ENCODE assay signal across 21 cellular contexts in genomic region chr12:132389526-132390286, GRCh38.
DNase-seq lines count a peak whose midpoint lies in the region; ATAC-seq and TF ChIP-seq lines count a peak whose summit lies in the region.
"Had no signal": no experiment of that assay in that cellular context is flagged by ENCODE, and none has a peak within 500 bp of the region (broad histone marks: within the 10 kb centered on the region; RNA-seq: fewer than 3 reads in every experiment).

No MANE protein-coding gene starts in this region.

- TF ChIP-seq CTCF in brain (conservative IDR thresholded peaks at IDR 0.05), result no peak

- H3K9ac ChIP-seq in BLaER1 treated with 17β-estradiol and CSF1 and Interleukin-3, amounts not matched to agents 10 nM and 100 nM, result 0 out of 22 replicates have a peak overlapping the region, but pooled peaks of 1 of the 11 experiments have one; percentile 9

- intact Hi-C loops in sciatic nerve (cut with DNase I), result no loop called here

- no peaks in the 10 kb centered on the region for H3K9me3 ChIP-seq in BLaER1 treated with 17β-estradiol and CSF1 and Interleukin-3, amounts not matched to agents 10 nM and 100 nM (replicated peaks in 1 of 11)
- H3K9me3 ChIP-seq: Caco-2 had no signal

- H3K36me3 ChIP-seq in BLaER1 treated with 17β-estradiol and CSF1 and Interleukin-3, amounts not matched to agents 10 nM and 100 nM, result no peaks in the 10 kb centered on the region
- H3K36me3 ChIP-seq: SJSA1 had no signal

- peaks cover 28% of the 10 kb centered on the region for H3K4me1 Mint-ChIP-seq in brain
- H3K4me1 Mint-ChIP-seq: CD4-positive, alpha-beta memory T cell had no signal

- H3K27ac ChIP-seq in BLaER1 treated with 17β-estradiol and CSF1 and Interleukin-3, amounts not matched to agents 10 nM and 100 nM, result no peak overlapping the region
- H3K27ac ChIP-seq: SJSA1 had no signal

- no peaks in the 10 kb centered on the region for H3K36me3 Mint-ChIP-seq in brain
- H3K36me3 Mint-ChIP-seq: CD4-positive, alpha-beta memory T cell had no signal

- ATAC-seq in sciatic nerve (no peak), HG03565 (IDR thresholded peaks at IDR 0.05; ENCODE audit: unreplicated experiment) (no peak), HG02870 (IDR thresholded peaks at IDR 0.05; ENCODE audit: unreplicated experiment) (no peak)

- DNase-seq in 8988T, result peak; percentile 29
- DNase-seq in sciatic nerve (ENCODE audit: low spot score), result peak; percentile 32
- DNase-seq in stimulated activated CD4-positive, alpha-beta T cell treated with anti-CD3 and anti-CD28 coated beads, Interleukin-1b, Interleukin-23, amount 100 ng/mL, for 48 hours, result no peak
- DNase-seq: CD4-positive, alpha-beta memory T cell; DMS 273 treated with DMSO at 0.1 percent for 48 hours; DMS79 treated with DMSO at 0.1 percent for 48 hours; GOT3; Kasumi-1; NCI-H1694; NCI-H2081; NCI-H2171; NCI-H345; NCI-H524; NCI-H774; NK-92 treated with Interleukin-12 subunit alpha and Interleukin-12 subunit beta, amount 100 ng/mL, for 24 hours had no signal

- peaks cover 0 to 14% (median 2%) of the 10 kb centered on the region in 5 experiments for H3K9me3 Mint-ChIP-seq in brain
- H3K9me3 Mint-ChIP-seq: CD4-positive, alpha-beta memory T cell had no signal

- H3K27me3 ChIP-seq in BLaER1 treated with 17β-estradiol and CSF1 and Interleukin-3, amounts not matched to agents 10 nM and 100 nM, result peaks cover 21 to 62% (median 41%) of the 10 kb centered on the region in 11 experiments; a peak in 20 of 22 replicates

- peak overlapping the region in 9 of 11 experiments; percentile 44 to 75 (median 65); a peak in 17 of 22 replicates for H3K4me2 ChIP-seq in BLaER1 treated with 17β-estradiol and CSF1 and Interleukin-3, amounts not matched to agents 10 nM and 100 nM

- no peak overlapping the region for H3K4me3 ChIP-seq in BLaER1 treated with 17β-estradiol and CSF1 and Interleukin-3, amounts not matched to agents 10 nM and 100 nM
- H3K4me3 ChIP-seq: SJSA1 had no signal

- H4K20me1 ChIP-seq in BLaER1 treated with 17β-estradiol and CSF1 and Interleukin-3, amounts not matched to agents 10 nM and 100 nM, result peaks cover 0 to 13% (median 0%) of the 10 kb centered on the region in 11 experiments; a peak in 4 of 22 replicates

- peaks cover 12 to 42% (median 19%) of the 10 kb centered on the region in 10 experiments for H3K4me1 ChIP-seq in BLaER1 treated with 17β-estradiol and CSF1 and Interleukin-3, amounts not matched to agents 10 nM and 100 nM
- H3K4me1 ChIP-seq: Caco-2, SJSA1 had no signal

- no peak overlapping the region for H3K4me3 Mint-ChIP-seq in brain
- H3K4me3 Mint-ChIP-seq: CD4-positive, alpha-beta memory T cell had no signal

- peaks cover 4% of the 10 kb centered on the region for H3K27me3 Mint-ChIP-seq in brain

- peak overlapping the region in 3 of 5 experiments; percentile 74 to 88 (median 74) for H3K27ac Mint-ChIP-seq in brain
